ENCODE assay signal across 7 cellular contexts in genomic region chr3:46909535-46910161, GRCh38. TPM values are rescaled to one million over a fixed set of nuclear protein-coding genes. Genes with fewer than 3 reads are reported as not detected.
DNase-seq lines count a peak whose midpoint lies in the region; ATAC-seq, FAIRE-seq and TF ChIP-seq lines count a peak whose summit lies in the region.

No MANE protein-coding gene starts in this region.

- H3K9me3 Mint-ChIP-seq in activated T-helper 17 cell treated with anti-CD3 and anti-CD28 coated beads, Interleukin-2, amount 50 U/mL, for 72 hours = no peaks in the 10 kb centered on the region

- ATAC-seq in activated T-helper 17 cell treated with anti-CD3 and anti-CD28 coated beads, Interleukin-2, amount 50 U/mL, for 72 hours (replicated peaks) = peak; percentile 83

- TF ChIP-seq CTCF in foreskin fibroblast (IDR thresholded peaks at IDR 0.05; ENCODE audit: low read depth, low read length) = peak; percentile 85

- H3K9me3 ChIP-seq in Karpas-422 (ENCODE audit: low read length) (no peaks in the 10 kb centered on the region), stomach smooth muscle (ENCODE audit: control insufficient read depth in 2 of 2, low read length in 2 of 2) (no peaks in the 10 kb centered on the region)

- H3K4me3 ChIP-seq in Karpas-422 (ENCODE audit: low read length) (no peak overlapping the region), foreskin fibroblast (ENCODE audit: low read depth in 1 of 2, low read length in 2 of 2) (no peak overlapping the region), stomach smooth muscle (ENCODE audit: low read length in 2 of 2) (peak overlapping the region; percentile 42 to 54)

- H3K79me2 ChIP-seq in Karpas-422 (ENCODE audit: low read length) = no peaks in the 10 kb centered on the region

- H3K4me2 ChIP-seq in Karpas-422 (ENCODE audit: low read depth, low read length, poor library complexity, severe bottlenecking) = peak overlapping the region; percentile 44

- H3K27me3 ChIP-seq in Karpas-422 (ENCODE audit: low read length) = no peaks in the 10 kb centered on the region
- H3K27me3 ChIP-seq in stomach smooth muscle (ENCODE audit: control insufficient read depth in 1 of 2, insufficient read depth in 2 of 2, low read length in 2 of 2) = peaks cover 0 to 6% of the 10 kb centered on the region in 2 donors

- TF ChIP-seq POLR2A in GM12892 (IDR thresholded peaks at IDR 0.05; ENCODE audit: low read depth, low read length) = no peak

- H3K4me1 Mint-ChIP-seq in activated T-helper 17 cell treated with anti-CD3 and anti-CD28 coated beads, Interleukin-2, amount 50 U/mL, for 72 hours = peaks cover 6% of the 10 kb centered on the region

- H2AFZ ChIP-seq in Karpas-422 (ENCODE audit: low read length) = no peak overlapping the region

- H4K20me1 ChIP-seq in Karpas-422 (ENCODE audit: insufficient read depth, low read depth, low read length) = no peaks in the 10 kb centered on the region

- H3K4me3 Mint-ChIP-seq in activated T-helper 17 cell treated with anti-CD3 and anti-CD28 coated beads, Interleukin-2, amount 50 U/mL, for 72 hours = no peak overlapping the region

- H3K27me3 Mint-ChIP-seq in activated T-helper 17 cell treated with anti-CD3 and anti-CD28 coated beads, Interleukin-2, amount 50 U/mL, for 72 hours = no peaks in the 10 kb centered on the region

- peak; percentile 93 for DNase-seq in GM12892 (ENCODE audit: insufficient read length)
- DNase-seq in Karpas-422 = peak; percentile 93
- peak; percentile 75 to 84 for DNase-seq in SHP77 (lab: John Stamatoyannopoulos, UW)
- peak; percentile 80 to 93 for DNase-seq in foreskin fibroblast
- DNase-seq in occipital lobe (lab: John Stamatoyannopoulos, UW) = peak; percentile 78

- no peaks in the 10 kb centered on the region for H3K9me2 ChIP-seq in Karpas-422 (replicated peaks; ENCODE audit: insufficient read depth, low read length)

- H3K36me3 Mint-ChIP-seq in activated T-helper 17 cell treated with anti-CD3 and anti-CD28 coated beads, Interleukin-2, amount 50 U/mL, for 72 hours (ENCODE audit: low read depth) = no peaks in the 10 kb centered on the region

- H3K9ac ChIP-seq in Karpas-422 (ENCODE audit: low read length) (peak overlapping the region; percentile 53), stomach smooth muscle (ENCODE audit: low read length in 2 of 2) (peak overlapping the region in 1 of 2 donors; percentile 42)

- H3K36me3 ChIP-seq in Karpas-422 (ENCODE audit: insufficient read depth, low read length) (no peaks in the 10 kb centered on the region), stomach smooth muscle (ENCODE audit: control insufficient read depth in 2 of 2, insufficient read depth in 2 of 2, low read length in 2 of 2) (no peaks in the 10 kb centered on the region)

- no peak overlapping the region for H3K27ac ChIP-seq in Karpas-422 (ENCODE audit: low read length)
- no peak overlapping the region for H3K27ac ChIP-seq in stomach smooth muscle (ENCODE audit: low read length)

- H3K4me1 ChIP-seq in Karpas-422 (ENCODE audit: low read length) (peaks cover 20% of the 10 kb centered on the region), stomach smooth muscle (ENCODE audit: control insufficient read depth, insufficient read depth, low read length) (peaks cover 24% of the 10 kb centered on the region)

- peak; percentile 78 for FAIRE-seq in GM12892 (lab: Jason Lieb, UNC)

- H3K27ac Mint-ChIP-seq in activated T-helper 17 cell treated with anti-CD3 and anti-CD28 coated beads, Interleukin-2, amount 50 U/mL, for 72 hours = no peak overlapping the region

RNA-seq across cellular contexts. Expression of gene PTH1R, which starts 32.1 kb away (rescaled TPM):
- polyA plus RNA-seq in GM12892 (2012; ENCODE audit: missing spikeins) = not detected
- total RNA-seq in Karpas-422 (2014; rRNA removed; shearing (Covaris generic); ENCODE audit: low replicate concordance) = not detected in 2 replicates
- not detected for total RNA-seq in activated T-helper 17 cell treated with anti-CD3 and anti-CD28 coated beads, Interleukin-2, amount 50 U/mL, for 72 hours
- 2.3 TPM for total RNA-seq in occipital lobe

RNA-seq across cellular contexts. Expression of gene MYL3, which starts 46.4 kb away (rescaled TPM):
- 0.47 TPM for polyA plus RNA-seq in GM12892 (2012; ENCODE audit: missing spikeins)
- total RNA-seq in Karpas-422 (2014; rRNA removed; shearing (Covaris generic); ENCODE audit: low replicate concordance) = not detected in 2 replicates
- total RNA-seq in activated T-helper 17 cell treated with anti-CD3 and anti-CD28 coated beads, Interleukin-2, amount 50 U/mL, for 72 hours = not detected
- total RNA-seq in occipital lobe = not detected

Comparison
In these comparisons a context has a peak if more than half of its experiments do, and no peak if none do; other contexts are left out.
1. H3K4me3 ChIP-seq: peak in stomach smooth muscle (2 of 2); none in Karpas-422 (single experiment) and foreskin fibroblast (0 of 2).
2. Peak in every context shown above with its lines, with median percentiles within 50 percentile points of each other: DNase-seq.